ENCODE assay signal across 12 cellular contexts in the genomic region with DNA sequence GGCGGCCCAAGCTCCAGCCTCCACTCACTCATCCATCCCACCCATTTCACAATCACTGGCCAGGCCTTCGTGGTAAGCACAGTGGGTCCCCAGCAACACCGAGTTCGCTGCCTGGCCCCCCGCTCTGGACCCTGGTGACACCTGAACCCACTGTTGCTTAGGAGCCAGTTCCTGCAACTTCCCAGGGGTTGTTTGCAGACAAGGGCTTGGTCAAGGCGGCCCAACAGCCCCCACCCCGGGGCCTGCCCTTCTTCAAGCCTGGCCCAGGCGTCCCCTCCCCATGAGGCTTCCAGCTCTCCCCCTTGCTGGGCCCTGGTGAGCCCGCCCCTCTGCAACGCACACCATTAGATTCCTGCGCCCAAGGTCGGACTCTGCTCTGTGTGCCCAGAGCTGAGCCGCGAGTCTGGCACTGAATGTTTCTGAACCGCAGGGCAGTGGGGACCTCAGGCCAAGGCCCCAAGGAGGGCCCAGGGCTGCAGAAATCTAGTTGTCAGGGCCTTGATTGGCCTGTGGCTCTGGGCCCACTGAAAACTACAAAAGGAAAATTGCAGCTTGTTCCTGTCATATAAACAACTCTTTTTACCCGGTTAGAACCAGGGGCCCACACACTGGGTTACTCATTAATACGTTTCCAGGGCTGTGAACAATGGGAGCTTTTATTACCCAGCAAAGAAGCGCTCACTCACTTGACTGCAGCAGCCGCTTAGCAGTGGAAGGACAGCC. TPM values are rescaled to one million over a fixed set of nuclear protein-coding genes. Genes with fewer than 3 reads are reported as not detected.
DNase-seq lines count a peak whose midpoint lies in the region; ATAC-seq, FAIRE-seq and TF ChIP-seq lines count a peak whose summit lies in the region.
"Had no signal": no experiment of that assay in that cellular context is flagged by ENCODE, and none has a peak within 500 bp of the region (broad histone marks: within the 10 kb centered on the region; RNA-seq: fewer than 3 reads in every experiment).

No MANE protein-coding gene starts in this region.

- H3K27me3 Mint-ChIP-seq in astrocyte (ENCODE audit: low read depth, unreplicated experiment) (no peaks in the 10 kb centered on the region), T-helper 17 cell (no peaks in the 10 kb centered on the region)
- H3K27me3 Mint-ChIP-seq: memory B cell had no signal

- FAIRE-seq in astrocyte (lab: Jason Lieb, UNC) = no peak

- H2AFZ ChIP-seq in astrocyte (ENCODE audit: low read depth, low read length) = peak overlapping the region; percentile 10

- no peak overlapping the region for H3K9ac ChIP-seq in astrocyte (ENCODE audit: low read length)

- TF ChIP-seq CTCF in astrocyte (IDR thresholded peaks at IDR 0.05; ENCODE audit: insufficient read depth, low read depth, low read length) = no peak

- H3K4me1 ChIP-seq in astrocyte (ENCODE audit: insufficient read depth, low read length) = peaks cover 8% of the 10 kb centered on the region
- no peaks in the 10 kb centered on the region for H3K4me1 ChIP-seq in aorta (ENCODE audit: control insufficient read depth in 1 of 2, insufficient read depth in 2 of 2, low read length in 2 of 2)

- no peak overlapping the region for H3K27ac ChIP-seq in astrocyte (ENCODE audit: low read depth, low read length)
- H3K27ac ChIP-seq in aorta (ENCODE audit: low read depth in 1 of 2, low read length in 2 of 2) = no peak overlapping the region

- DNase-seq in COLO668 (lab: John Stamatoyannopoulos, UW; ENCODE audit: unreplicated experiment) (peak; percentile 89), astrocyte (ENCODE audit: low read depth) (no peak), mucosa of gallbladder (ENCODE audit: low spot score) (peak; percentile 75), T-helper 17 cell (no peak), aorta (no peak), NCI-H187 treated with DMSO at 0.1 percent for 48 hours (lab: John Stamatoyannopoulos, UW) (no peak)
- DNase-seq in activated effector memory CD4-positive, alpha-beta T cell treated with anti-CD3 and anti-CD28 coated beads, Interleukin-2, amount 50 U/mL, for 16 hours = no peak
- DNase-seq: H7, NCI-H524 had no signal

- H3K9me3 ChIP-seq in astrocyte (ENCODE audit: insufficient read depth, low read depth, low read length) (no peaks in the 10 kb centered on the region), T-helper 17 cell (ENCODE audit: control insufficient read depth, low read length, poor library complexity, severe bottlenecking) (no peaks in the 10 kb centered on the region), aorta (ENCODE audit: control insufficient read depth, low read length) (no peaks in the 10 kb centered on the region)

- H3K36me3 ChIP-seq in astrocyte (ENCODE audit: insufficient read depth, low read length) = peaks cover 8% of the 10 kb centered on the region
- H3K36me3 ChIP-seq in aorta (ENCODE audit: control insufficient read depth in 1 of 2, insufficient read depth in 2 of 2, low read length in 1 of 2) = no peaks in the 10 kb centered on the region

- intact Hi-C loops in aorta (cut with DNase I) = loop anchor here in 1 of 2 donors (5.0 kb wide), 1 partner anchor 165 kb away; no protein-coding TSS in a partner anchor

- WGBS in aorta, 2 donors = 74 to 76% methylated on average over 19 of the region's 19 CpGs

- ATAC-seq in HG02981 (IDR thresholded peaks at IDR 0.05; ENCODE audit: unreplicated experiment) (peak; percentile 38), T-helper 17 cell (no peak), aorta (ENCODE audit: low FRiP score) (no peak)

- no peaks in the 10 kb centered on the region for H3K9me3 Mint-ChIP-seq in astrocyte (ENCODE audit: unreplicated experiment)
- H3K9me3 Mint-ChIP-seq: dendritic cell treated with granulocyte-macrophage colony-stimulating factor and Interleukin-4, amounts not matched to agents 40 ng/mL and 50 ng/mL, for 4 days; memory B cell had no signal

- peak overlapping the region; percentile 23 for H3K4me2 ChIP-seq in astrocyte (ENCODE audit: low read length)

- H3K4me3 ChIP-seq in astrocyte (ENCODE audit: insufficient read depth, low read depth, low read length) (no peak overlapping the region), aorta (ENCODE audit: low read length in 2 of 2) (no peak overlapping the region)

- H3K36me3 Mint-ChIP-seq in astrocyte (ENCODE audit: low read depth, unreplicated experiment) = no peaks in the 10 kb centered on the region
- no peaks in the 10 kb centered on the region for H3K36me3 Mint-ChIP-seq in T-helper 17 cell (ENCODE audit: low read depth)

- H3K27me3 ChIP-seq in astrocyte (ENCODE audit: insufficient read depth, low read length) = no peaks in the 10 kb centered on the region
- no peaks in the 10 kb centered on the region for H3K27me3 ChIP-seq in aorta (ENCODE audit: control insufficient read depth in 1 of 2, insufficient read depth in 2 of 2, low read length in 1 of 2)

- H3K4me1 Mint-ChIP-seq in astrocyte (ENCODE audit: low read depth, unreplicated experiment) = peaks cover 8% of the 10 kb centered on the region
- peaks cover 13% of the 10 kb centered on the region for H3K4me1 Mint-ChIP-seq in T-helper 17 cell

- H3K4me3 Mint-ChIP-seq in astrocyte (ENCODE audit: unreplicated experiment) = peak overlapping the region; percentile 45
- H3K4me3 Mint-ChIP-seq in T-helper 17 cell = no peak overlapping the region
- H3K4me3 Mint-ChIP-seq: dendritic cell treated with granulocyte-macrophage colony-stimulating factor and Interleukin-4, amounts not matched to agents 40 ng/mL and 50 ng/mL, for 4 days; memory B cell had no signal

- H3K27ac Mint-ChIP-seq in astrocyte (ENCODE audit: unreplicated experiment) (peak overlapping the region; percentile 72), T-helper 17 cell (no peak overlapping the region)
- H3K27ac Mint-ChIP-seq: dendritic cell treated with granulocyte-macrophage colony-stimulating factor and Interleukin-4, amounts not matched to agents 40 ng/mL and 50 ng/mL, for 4 days; memory B cell had no signal

- peaks cover 22% of the 10 kb centered on the region for H4K20me1 ChIP-seq in astrocyte (ENCODE audit: insufficient read depth, low read length)

- H3K79me2 ChIP-seq in astrocyte (ENCODE audit: insufficient read depth, low read length) = peaks cover 29% of the 10 kb centered on the region

RNA-seq across cellular contexts. Expression of a gene that starts 2.1 kb away (rescaled TPM):
- total RNA-seq in astrocyte = 13.4 and 13.8 TPM in 2 replicates
- total RNA-seq in mucosa of gallbladder = 12.1 TPM
- 10 to 100 TPM; 40.1 to 43.2 TPM for total RNA-seq in T-helper 17 cell
- 10 to 100 TPM; 10.8 to 17.0 TPM for total RNA-seq in aorta
- 1 to 10 TPM; 3.1 to 6.7 TPM for polyA plus RNA-seq in aorta

RNA-seq across cellular contexts. Expression of a gene that starts 5.5 kb away (rescaled TPM):
- total RNA-seq in astrocyte = not detected in 2 replicates
- total RNA-seq in mucosa of gallbladder = 0.46 TPM
- total RNA-seq in T-helper 17 cell = not detected
- not detected for total RNA-seq in aorta
- polyA plus RNA-seq in aorta = not detected
- total RNA-seq: H7 had no signal

RNA-seq across cellular contexts. Expression of a gene that starts 23.0 kb away (rescaled TPM):
- total RNA-seq in astrocyte (4.7 and 4.8 TPM in 2 replicates), mucosa of gallbladder (52.4 TPM), T-helper 17 cell (10 to 100 TPM in 1 of 2 donors, 1 to 10 TPM in 1; 6.7 to 15.4 TPM), aorta (10 to 100 TPM; 10.8 to 11.9 TPM)
- 10 to 100 TPM in 1 of 2 donors, 1 to 10 TPM in 1; 4.3 to 16.9 TPM for polyA plus RNA-seq in aorta

Comparison
In these comparisons a context has a peak if more than half of its experiments do, and no peak if none do; other contexts are left out.
1. DNase-seq: peak in COLO668 (single experiment) and mucosa of gallbladder (single experiment); none in astrocyte (single experiment), T-helper 17 cell (0 of 3), activated effector memory CD4-positive, alpha-beta T cell treated with anti-CD3 and anti-CD28 coated beads, Interleukin-2, amount 50 U/mL, for 16 hours (single experiment), aorta (0 of 2) and NCI-H187 treated with DMSO at 0.1 percent for 48 hours (single experiment).